ENCODE assay signal across 17 cellular contexts in the genomic region with DNA sequence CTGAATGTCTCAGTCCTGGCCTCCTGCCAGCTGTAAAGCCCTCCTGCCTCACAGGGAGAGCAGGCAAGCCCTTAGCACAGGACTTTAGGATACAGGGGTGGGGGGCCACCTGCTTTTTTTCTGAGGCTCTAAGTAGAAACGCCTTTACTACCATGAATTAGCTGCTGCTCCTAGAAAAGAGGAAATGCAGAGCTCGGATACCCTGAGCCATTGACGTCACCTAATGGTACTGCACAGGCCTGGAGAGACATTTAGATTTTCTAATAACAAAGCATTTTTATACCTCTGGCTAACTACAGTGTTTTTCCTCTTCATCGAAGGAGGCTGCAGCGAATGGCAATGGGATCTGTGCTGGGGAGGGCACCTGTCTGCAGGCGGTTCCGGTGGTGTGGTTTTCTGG.
"Had no signal": no experiment of that assay in that cellular context is flagged by ENCODE, and none has a peak within 500 bp of the region (broad histone marks: within the 10 kb centered on the region; RNA-seq: fewer than 3 reads in every experiment).

No MANE protein-coding gene starts in this region.

- DNase-seq: activated CD4-positive, alpha-beta T cell treated with anti-CD3 and anti-CD28 coated beads for 4 hours; activated CD8-positive, alpha-beta memory T cell treated with anti-CD3 and anti-CD28 coated beads, Interleukin-2, amount 50 U/mL, for 48 hours; activated CD8-positive, alpha-beta T cell treated with anti-CD3 and anti-CD28 coated beads, Interleukin-2, amount 10 ng/mL, durations not matched to agents 7 days and 5 days; activated naive CD4-positive, alpha-beta T cell; caudate nucleus; colonic mucosa; effector CD4-positive, alpha-beta T cell; gastrocnemius medialis; kidney; left ventricle myocardium inferior; mesendoderm; nephron progenitor cell; stimulated activated CD4-positive, alpha-beta T cell treated with anti-CD3 and anti-CD28 coated beads, Interleukin-12 subunit alpha, Interleukin-12 subunit beta, amount 100 ng/mL, for 4 hours; stimulated activated naive CD4-positive, alpha-beta T cell; substantia nigra; T1000; WERI-Rb-1 had no signal

- H3K36me3 ChIP-seq: colonic mucosa, gastrocnemius medialis, left ventricle myocardium inferior, WERI-Rb-1 had no signal

- ATAC-seq: activated CD8-positive, alpha-beta T cell treated with anti-CD3 and anti-CD28 coated beads, Interleukin-2, amount 10 ng/mL, durations not matched to agents 7 days and 5 days; gastrocnemius medialis had no signal

- H3K4me1 ChIP-seq: colonic mucosa, gastrocnemius medialis, left ventricle myocardium inferior had no signal

- H3K9me3 ChIP-seq: colonic mucosa, gastrocnemius medialis, left ventricle myocardium inferior had no signal

- H3K27me3 ChIP-seq: colonic mucosa, gastrocnemius medialis had no signal

- H3K4me3 ChIP-seq: colonic mucosa, gastrocnemius medialis, left ventricle myocardium inferior had no signal

- H3K27ac ChIP-seq: colonic mucosa, gastrocnemius medialis, left ventricle myocardium inferior, WERI-Rb-1 had no signal
